Comparison of ENCODE assay signal across 10 cellular contexts in the genomic region with DNA sequence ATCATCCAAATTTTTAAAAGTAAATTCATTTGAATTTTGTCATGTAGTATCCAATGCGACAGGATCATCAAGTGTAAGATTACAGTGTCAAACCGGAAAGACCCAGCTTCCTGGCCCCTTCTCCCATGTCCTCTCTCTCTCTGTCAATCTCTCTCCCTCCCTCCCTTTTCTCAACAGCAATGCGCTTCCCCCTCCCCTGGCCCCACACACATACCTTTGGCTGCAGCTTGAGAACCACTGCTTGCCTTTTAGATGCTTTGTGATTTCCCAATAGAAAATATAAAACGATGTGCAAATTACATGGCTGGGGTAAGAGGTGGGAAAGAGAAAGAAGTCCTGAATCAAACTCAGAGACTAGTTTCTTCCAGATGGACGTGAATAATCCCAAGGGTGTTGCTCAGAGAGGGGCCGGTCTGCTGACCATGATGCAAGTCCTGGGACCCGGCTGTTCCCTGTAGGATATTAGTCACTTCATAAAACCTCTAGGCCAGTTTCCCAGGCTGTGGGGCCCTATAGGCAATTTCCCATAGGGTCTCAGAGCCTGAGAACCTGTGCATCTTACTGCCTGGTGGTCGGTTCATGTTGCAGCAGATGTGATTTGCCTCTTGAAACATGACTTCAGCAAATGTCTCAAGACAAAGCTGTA. TPM values are rescaled to one million over a fixed set of nuclear protein-coding genes. Genes with fewer than 3 reads are reported as not detected.
DNase-seq lines count a peak whose midpoint lies in the region; ATAC-seq and TF ChIP-seq lines count a peak whose summit lies in the region.
"Had no signal": no experiment of that assay in that cellular context is flagged by ENCODE, and none has a peak within 500 bp of the region (broad histone marks: within the 10 kb centered on the region; RNA-seq: fewer than 3 reads in every experiment).

No MANE protein-coding gene starts in this region.

- TF ChIP-seq POLR2A in spleen (IDR thresholded peaks at IDR 0.05): no peak

- DNase-seq in GM04504 (ENCODE audit: low read depth) (peak; percentile 96), amniotic stem cell (lab: John Stamatoyannopoulos, UW) (peak; percentile 22), right atrium auricular region (ENCODE audit: low spot score) (peak; percentile 59), spleen (no peak), T-helper 1 cell (no peak), CD14-positive monocyte (ENCODE audit: low spot score) (no peak), HK-2 (ENCODE audit: unreplicated experiment) (no peak)
- DNase-seq: NCI-H524, T-helper 9 cell had no signal

- no peaks in the 10 kb centered on the region for H3K4me1 ChIP-seq in right atrium auricular region
- peaks cover 25 to 86% (median 63%) of the 10 kb centered on the region in 6 donors for H3K4me1 ChIP-seq in spleen

- H3K4me3 ChIP-seq in right atrium auricular region (no peak overlapping the region), spleen (no peak overlapping the region)

- intact Hi-C loops in spleen (cut with DNase I; ENCODE audit: low total_unique reads) (loop anchor here (10.0 kb wide), 2 partner anchors 67 to 107 kb away; no protein-coding TSS in a partner anchor), CD14-positive monocyte (cut with micrococcal nuclease) (loop anchor here in 1 of 2 donors (10.0 kb wide), 1 partner anchor 457 kb away; no protein-coding TSS in a partner anchor)

- 67 to 79% (median 72%) methylated on average over 8 of the region's 8 CpGs for WGBS in spleen, 5 donors

- no peaks in the 10 kb centered on the region for H3K9me3 Mint-ChIP-seq in CD14-positive monocyte

- peaks cover 28% of the 10 kb centered on the region for H3K4me1 Mint-ChIP-seq in CD14-positive monocyte

- H3K27me3 ChIP-seq in right atrium auricular region (no peaks in the 10 kb centered on the region), spleen (replicated peaks in 1 of 7) (no peaks in the 10 kb centered on the region)

- peaks cover 8 to 10% (median 8%) of the 10 kb centered on the region in 3 donors for H3K27me3 Mint-ChIP-seq in CD14-positive monocyte (ENCODE audit: low read depth in 3 of 3)

- H3K36me3 ChIP-seq in right atrium auricular region (no peaks in the 10 kb centered on the region), spleen (no peaks in the 10 kb centered on the region)

- H3K36me3 Mint-ChIP-seq in CD14-positive monocyte: no peaks in the 10 kb centered on the region

- H3K9me3 ChIP-seq in right atrium auricular region (no peaks in the 10 kb centered on the region), spleen (no peaks in the 10 kb centered on the region)

- TF ChIP-seq CTCF in right atrium auricular region (IDR thresholded peaks at IDR 0.05) (no peak), spleen (IDR thresholded peaks at IDR 0.05 in 8 of 11, conservative IDR thresholded peaks at IDR 0.05 in 3 of 11) (no peak), CD14-positive monocyte (IDR thresholded peaks at IDR 0.05) (no peak)

- peak overlapping the region in 1 of 7 donors; percentile 51 for H3K27ac Mint-ChIP-seq in CD14-positive monocyte

- peak overlapping the region in 1 of 2 donors; percentile 11 for H3K27ac ChIP-seq in right atrium auricular region
- H3K27ac ChIP-seq in spleen: peak overlapping the region in 7 of 8 donors; percentile 2 to 93 (median 40)

- H3K4me3 Mint-ChIP-seq in CD14-positive monocyte: no peak overlapping the region

- ATAC-seq in GM21390 (IDR thresholded peaks at IDR 0.05; ENCODE audit: unreplicated experiment): no peak

RNA-seq across cellular contexts. Expression of a gene that starts 34.3 kb away (rescaled TPM):
- 10 to 100 TPM; 37.9 to 46.6 TPM for total RNA-seq in right atrium auricular region
- total RNA-seq in spleen: 100 to 1,000 TPM; 328 to 455 (median 371) TPM
- polyA plus RNA-seq in spleen: 10 to 100 TPM; 58.1 to 95.2 (median 90.3) TPM
- polyA plus RNA-seq in CD14-positive monocyte: 1 to 10 TPM; 1.6 TPM

Comparison
In these comparisons a context has a peak if more than half of its experiments do, and no peak if none do; other contexts are left out.
1. DNase-seq: peak in GM04504 (single experiment), amniotic stem cell (single experiment) and right atrium auricular region (single experiment); none in spleen (single experiment), T-helper 1 cell (0 of 5), CD14-positive monocyte (single experiment) and HK-2 (single experiment).
2. RNA of a gene that starts 34.3 kb away (total RNA-seq): 328 to 455 TPM in spleen; 37.9 to 46.6 TPM in right atrium auricular region; every median in the first group is over 4 times any median in the second.